In genomic region chr17:76783146-76783545, GRCh38 we compare ENCODE assay signal across 19 cellular contexts. TPM values are rescaled to one million over a fixed set of nuclear protein-coding genes. Genes with fewer than 3 reads are reported as not detected.
DNase-seq lines count a peak whose midpoint lies in the region; ATAC-seq, FAIRE-seq and TF ChIP-seq lines count a peak whose summit lies in the region.
"Had no signal": no experiment of that assay in that cellular context is flagged by ENCODE, and none has a peak within 500 bp of the region (broad histone marks: within the 10 kb centered on the region; RNA-seq: fewer than 3 reads in every experiment).

No MANE protein-coding gene starts in this region.

- peak overlapping the region; percentile 33 for H3K4me2 ChIP-seq in DOHH2 (ENCODE audit: low read length)
- H3K4me2 ChIP-seq in GM12878 (ENCODE audit: control insufficient read depth, insufficient read depth): peak overlapping the region; percentile 38; the same call in 1 of the 2 replicates

- H3K79me2 ChIP-seq in DOHH2 (ENCODE audit: control insufficient read depth, low read length) (no peaks in the 10 kb centered on the region), GM12878 (ENCODE audit: control insufficient read depth, insufficient read depth, low read length) (no peaks in the 10 kb centered on the region)

- CTCF ChIA-PET in GM12878 (lab: Yijun Ruan, JAX): interaction anchor here (1.1 kb wide), 1 partner anchor 9 kb away, joined by 3 read pairs; no protein-coding TSS in a partner anchor

- H3K36me3 ChIP-seq in DOHH2 (ENCODE audit: control insufficient read depth, low read length) (peaks cover 10% of the 10 kb centered on the region), GM12878 (ENCODE audit: control insufficient read depth in 2 of 2, insufficient read depth in 2 of 2, low read length in 1 of 2) (peaks cover under 1 to 6% of the 10 kb centered on the region in 2 experiments; a peak in 3 of 4 replicates)

- no peaks in the 10 kb centered on the region for H3K9me2 ChIP-seq in DOHH2 (replicated peaks; ENCODE audit: control insufficient read depth, low read length)

- TF ChIP-seq CTCF in DOHH2 (IDR thresholded peaks at IDR 0.05; ENCODE audit: low read depth, low read length, poor library complexity, severe bottlenecking): no peak
- no peak for TF ChIP-seq CTCF in GM13976 (IDR thresholded peaks at IDR 0.05; ENCODE audit: borderline replicate concordance, control extremely low read depth, extremely low read depth, insufficient read depth, missing control alignments)
- TF ChIP-seq CTCF in GM12878 (IDR thresholded peaks at IDR 0.05 in 2 of 3, conservative IDR thresholded peaks at IDR 0.05 in 1 of 3; ENCODE audit: control insufficient read depth in 2 of 3, extremely low read depth in 1 of 3, insufficient read depth in 1 of 3, low read depth in 3 of 3, low read length in 3 of 3): no peak

- intact Hi-C loops in GM12878 (cut with micrococcal nuclease; ENCODE audit: unreplicated experiment): no loop called here

- DNase-seq in GM13976 (ENCODE audit: low spot score) (peak; percentile 26), NAMALWA (ENCODE audit: low spot score) (peak; percentile 56), GM12878 (ENCODE audit: low read depth, low spot score) (peak; percentile 31), NCI-H345 treated with DMSO at 0.1 percent for 48 hours (lab: John Stamatoyannopoulos, UW; ENCODE audit: unreplicated experiment) (no peak), NCI-H2227 treated with DMSO at 0.1 percent for 48 hours (lab: John Stamatoyannopoulos, UW) (no peak)
- DNase-seq in stimulated activated CD4-positive, alpha-beta T cell treated with anti-CD3 and anti-CD28 coated beads, Interleukin-15, amount 100 ng/mL, for 24 hours: no peak
- DNase-seq: CD8-positive, alpha-beta T cell; COR-L47; DMS153; DMS79 treated with DMSO at 0.1 percent for 48 hours; GDM1; GM23248; IMR-90; KBM-7 had no signal

- H3K9ac ChIP-seq in GM12878 (ENCODE audit: control insufficient read depth, insufficient read depth, low read length): no peak overlapping the region
- H3K9ac ChIP-seq: GM23248 had no signal

- no peak overlapping the region for H3K27ac ChIP-seq in DOHH2 (ENCODE audit: low read depth, low read length)
- peak overlapping the region; percentile 67 for H3K27ac ChIP-seq in GM12878 (ENCODE audit: control insufficient read depth, insufficient read depth)
- H3K27ac ChIP-seq: GM23248 had no signal

- H2AFZ ChIP-seq in GM12878 (ENCODE audit: control insufficient read depth, low read depth, low read length): no peak overlapping the region; the same call in 1 of the 2 replicates
- H2AFZ ChIP-seq: GM23248 had no signal

- no peaks in the 10 kb centered on the region for H3F3A ChIP-seq in DOHH2 (ENCODE audit: control insufficient read depth, insufficient read depth)

- TF ChIP-seq RAD21 in GM12878 (IDR thresholded peaks at IDR 0.05; ENCODE audit: insufficient read depth, low read depth, low read length): no peak

- no peaks in the 10 kb centered on the region for H4K20me1 ChIP-seq in DOHH2 (ENCODE audit: control insufficient read depth, insufficient read depth, low read depth, low read length)
- H4K20me1 ChIP-seq in GM12878 (ENCODE audit: control insufficient read depth, insufficient read depth): no peaks in the 10 kb centered on the region

- WGBS in GM12878 (ENCODE audit: insufficient coverage, insufficient replicate concordance, low lambda C conversion rate, missing lambda C conversion rate): 60% methylated on average over 5 of the region's 5 CpGs

- SMC1A ChIA-PET in GM12878 (lab: Charles Lee; ENCODE audit: uncharacterized antibody, unreplicated experiment): interaction anchor here (0.5 kb wide), 1 partner anchor 111 kb away, joined by 3 read pairs; no protein-coding TSS in a partner anchor

- H3K27me3 ChIP-seq in DOHH2 (ENCODE audit: control insufficient read depth, low read length) (no peaks in the 10 kb centered on the region), GM12878 (replicated peaks in 1 of 2; ENCODE audit: control insufficient read depth in 2 of 2, insufficient read depth in 2 of 2, low read length in 1 of 2) (no peaks in the 10 kb centered on the region)

- FAIRE-seq in GM12878 (lab: Jason Lieb, UNC): no peak
- FAIRE-seq: A204.1, D721Med, H54 had no signal

- POLR2A ChIA-PET in GM12878 (lab: Charles Lee): interaction anchor here (1.0 kb wide), 1 partner anchor 55 kb away, joined by 3 read pairs; no protein-coding TSS in a partner anchor

- in situ Hi-C loops in GM13976 (cut with MboI; ENCODE audit: low sequenced_read_pairs, unreplicated experiment): no loop called here
- in situ Hi-C loops in GM12878 (cut with MboI): no loop called here

- RAD21 ChIA-PET in GM12878 (lab: Charles Lee; ENCODE audit: unreplicated experiment): interaction anchor here (0.9 to 1.6 kb wide), 2 partner anchors 9 to 55 kb away, joined by 3 to 4 read pairs; no protein-coding TSS in a partner anchor

- H3K4me1 ChIP-seq in DOHH2 (ENCODE audit: control insufficient read depth, low read length) (peaks cover 11% of the 10 kb centered on the region), GM12878 (ENCODE audit: control insufficient read depth, insufficient read depth, low read length) (peaks cover 10% of the 10 kb centered on the region)

- H3K9me3 ChIP-seq in DOHH2 (ENCODE audit: control insufficient read depth, insufficient read depth, low read length): no peaks in the 10 kb centered on the region
- no peaks in the 10 kb centered on the region for H3K9me3 ChIP-seq in GM12878 (replicated peaks; ENCODE audit: control insufficient read depth, insufficient read depth, low read length)

- TF ChIP-seq POLR2A in GM12878 (IDR thresholded peaks at IDR 0.05; ENCODE audit: low read depth, low read length): no peak

- BruUV-seq in GM12878 (replicated peaks; lab: Mats Ljungman, UMichigan): no TSS peak

- H3K4me3 ChIP-seq in DOHH2 (ENCODE audit: low read length) (0 out of 2 replicates have a peak overlapping the region, but pooled peaks have one; percentile 15), GM12878 (no peak overlapping the region)
- H3K4me3 ChIP-seq: GM23248 had no signal

- ATAC-seq in GM12878: peak; percentile 62
- ATAC-seq: CD8-positive, alpha-beta T cell; HCT116 had no signal

- no peak; a peak in 1 of 4 replicates for TF ChIP-seq EP300 in GM12878 (IDR thresholded peaks at IDR 0.05; ENCODE audit: borderline replicate concordance in 1 of 2, control insufficient read depth in 1 of 2, low read depth in 2 of 2, low read length in 2 of 2)

RNA-seq across cellular contexts. Expression of gene MFSD11, which starts 45.2 kb away (rescaled TPM):
- total RNA-seq in GM12878 (2013; cell fraction: nucleolus; rRNA removed): 116 TPM in 2 replicates
- total RNA-seq in GM12878 (2014; rRNA removed) (18.9 and 21.1 TPM in 2 replicates), GM12878 (2014; rRNA removed; fragmentation: Illumina TruSeq; extraction: Trizol) (13.0 and 13.7 TPM in 2 replicates), GM12878 (2021) (13.6 and 13.9 TPM in 2 replicates)
- polyA plus RNA-seq in GM12878 (2011; ENCODE audit: low read depth): 11.4 TPM
- polyA plus RNA-seq in GM12878 (2011; rRNA removed) (19.4 TPM in 2 replicates), GM12878 (2014; fragmentation: Illumina TruSeq; extraction: Trizol) (10.0 and 11.0 TPM in 2 replicates), GM12878 (2014; fragmentation: Nextera tagmentation; extraction: Ambion mirVana) (10 to 100 TPM; 11.2 to 15.8 TPM), GM12878 (2014; rRNA removed) (15.3 and 16.5 TPM in 2 replicates), GM12878 (2016; fragmentation: Nextera tagmentation; extraction: Ambion mirVana) (10 to 100 TPM; 17.0 to 19.0 TPM)
- polyA plus RNA-seq in GM12878 (2011; cell fraction: cytosol; rRNA removed): 16.8 and 18.3 TPM in 2 replicates
- 34.5 and 35.2 TPM in 2 replicates for polyA plus RNA-seq in GM12878 (2011; cell fraction: nucleus; rRNA removed)
- polyA plus RNA-seq in GM12878 (2012): 11.9 and 14.2 TPM in 2 replicates
- 35.3 and 45.0 TPM in 2 replicates for polyA minus RNA-seq in GM12878 (2011; rRNA and poly(A)+ RNA removed)
- polyA minus RNA-seq in GM12878 (2011; cell fraction: cytosol; rRNA and poly(A)+ RNA removed): 6.8 and 11.8 TPM in 2 replicates
- polyA minus RNA-seq in GM12878 (2011; cell fraction: nucleus; rRNA and poly(A)+ RNA removed): 21.5 and 37.0 TPM in 2 replicates

RNA-seq across cellular contexts. Expression of gene SRSF2, which starts 46.0 kb away (rescaled TPM):
- total RNA-seq in GM12878 (2013; cell fraction: nucleolus; rRNA removed): 562 and 723 TPM in 2 replicates
- total RNA-seq in GM12878 (2014; rRNA removed): 640 and 710 TPM in 2 replicates
- 257 and 261 TPM in 2 replicates for total RNA-seq in GM12878 (2014; rRNA removed; fragmentation: Illumina TruSeq; extraction: Trizol)
- total RNA-seq in GM12878 (2021): 532 and 545 TPM in 2 replicates
- 168 TPM for polyA plus RNA-seq in GM12878 (2011; ENCODE audit: low read depth)
- polyA plus RNA-seq in GM12878 (2011; rRNA removed): 484 and 614 TPM in 2 replicates
- 262 and 617 TPM in 2 replicates for polyA plus RNA-seq in GM12878 (2011; cell fraction: cytosol; rRNA removed)
- polyA plus RNA-seq in GM12878 (2011; cell fraction: nucleus; rRNA removed): 1,271 and 1,407 TPM in 2 replicates
- polyA plus RNA-seq in GM12878 (2012): 265 and 285 TPM in 2 replicates
- polyA plus RNA-seq in GM12878 (2014; fragmentation: Illumina TruSeq; extraction: Trizol): 414 and 418 TPM in 2 replicates
- polyA plus RNA-seq in GM12878 (2014; fragmentation: Nextera tagmentation; extraction: Ambion mirVana): 100 to 1,000 TPM; 225 to 363 TPM
- 795 and 1,321 TPM in 2 replicates for polyA plus RNA-seq in GM12878 (2014; rRNA removed)
- polyA plus RNA-seq in GM12878 (2016; fragmentation: Nextera tagmentation; extraction: Ambion mirVana): 100 to 1,000 TPM; 392 to 407 TPM
- polyA minus RNA-seq in GM12878 (2011; rRNA and poly(A)+ RNA removed): 114 and 147 TPM in 2 replicates
- 187 and 201 TPM in 2 replicates for polyA minus RNA-seq in GM12878 (2011; cell fraction: cytosol; rRNA and poly(A)+ RNA removed)
- 579 and 952 TPM in 2 replicates for polyA minus RNA-seq in GM12878 (2011; cell fraction: nucleus; rRNA and poly(A)+ RNA removed)

RNA-seq across cellular contexts. Expression of gene METTL23, which starts 56.5 kb away (rescaled TPM):
- total RNA-seq in GM12878 (2013; cell fraction: nucleolus; rRNA removed): 24.5 and 25.5 TPM in 2 replicates
- total RNA-seq in GM12878 (2014; rRNA removed): 32.0 and 33.4 TPM in 2 replicates
- 23.2 and 26.7 TPM in 2 replicates for total RNA-seq in GM12878 (2014; rRNA removed; fragmentation: Illumina TruSeq; extraction: Trizol)
- 25.6 and 28.0 TPM in 2 replicates for total RNA-seq in GM12878 (2021)
- 43.8 TPM for polyA plus RNA-seq in GM12878 (2011; ENCODE audit: low read depth)
- polyA plus RNA-seq in GM12878 (2011; rRNA removed): 52.0 and 64.0 TPM in 2 replicates
- polyA plus RNA-seq in GM12878 (2011; cell fraction: cytosol; rRNA removed): 31.3 and 35.8 TPM in 2 replicates
- 27.8 and 36.4 TPM in 2 replicates for polyA plus RNA-seq in GM12878 (2011; cell fraction: nucleus; rRNA removed)
- 36.6 and 41.5 TPM in 2 replicates for polyA plus RNA-seq in GM12878 (2012)
- polyA plus RNA-seq in GM12878 (2014; fragmentation: Illumina TruSeq; extraction: Trizol): 29.9 and 44.8 TPM in 2 replicates
- polyA plus RNA-seq in GM12878 (2014; fragmentation: Nextera tagmentation; extraction: Ambion mirVana): 10 to 100 TPM; 27.3 to 29.4 TPM
- polyA plus RNA-seq in GM12878 (2014; rRNA removed): 35.0 and 42.7 TPM in 2 replicates
- 10 to 100 TPM; 61.4 to 61.5 TPM for polyA plus RNA-seq in GM12878 (2016; fragmentation: Nextera tagmentation; extraction: Ambion mirVana)
- polyA minus RNA-seq in GM12878 (2011; rRNA and poly(A)+ RNA removed): 17.4 and 21.7 TPM in 2 replicates
- polyA minus RNA-seq in GM12878 (2011; cell fraction: cytosol; rRNA and poly(A)+ RNA removed): 5.7 and 7.1 TPM in 2 replicates
- polyA minus RNA-seq in GM12878 (2011; cell fraction: nucleus; rRNA and poly(A)+ RNA removed): 10.8 and 11.2 TPM in 2 replicates

RNA-seq across cellular contexts. Expression of gene JMJD6, which starts 56.7 kb away (rescaled TPM):
- total RNA-seq in GM12878 (2013; cell fraction: nucleolus; rRNA removed): 22.2 and 23.3 TPM in 2 replicates
- total RNA-seq in GM12878 (2014; rRNA removed): 17.0 and 18.2 TPM in 2 replicates
- 16.7 and 19.2 TPM in 2 replicates for total RNA-seq in GM12878 (2014; rRNA removed; fragmentation: Illumina TruSeq; extraction: Trizol)
- 26.8 and 30.4 TPM in 2 replicates for total RNA-seq in GM12878 (2021)
- 18.4 TPM for polyA plus RNA-seq in GM12878 (2011; ENCODE audit: low read depth)
- 12.5 and 22.5 TPM in 2 replicates for polyA plus RNA-seq in GM12878 (2011; rRNA removed)
- polyA plus RNA-seq in GM12878 (2011; cell fraction: cytosol; rRNA removed): 27.6 and 31.8 TPM in 2 replicates
- 66.5 and 72.0 TPM in 2 replicates for polyA plus RNA-seq in GM12878 (2011; cell fraction: nucleus; rRNA removed)
- polyA plus RNA-seq in GM12878 (2012): 22.8 and 29.0 TPM in 2 replicates
- 19.1 and 21.8 TPM in 2 replicates for polyA plus RNA-seq in GM12878 (2014; fragmentation: Illumina TruSeq; extraction: Trizol)
- 1 to 10 TPM; 1.2 to 6.5 TPM for polyA plus RNA-seq in GM12878 (2014; fragmentation: Nextera tagmentation; extraction: Ambion mirVana)
- 24.2 and 27.6 TPM in 2 replicates for polyA plus RNA-seq in GM12878 (2014; rRNA removed)
- 10 to 100 TPM; 32.6 to 36.0 TPM for polyA plus RNA-seq in GM12878 (2016; fragmentation: Nextera tagmentation; extraction: Ambion mirVana)
- 9.0 and 10.2 TPM in 2 replicates for polyA minus RNA-seq in GM12878 (2011; rRNA and poly(A)+ RNA removed)
- polyA minus RNA-seq in GM12878 (2011; cell fraction: cytosol; rRNA and poly(A)+ RNA removed): 6.4 and 6.7 TPM in 2 replicates
- polyA minus RNA-seq in GM12878 (2011; cell fraction: nucleus; rRNA and poly(A)+ RNA removed): 10.4 and 16.3 TPM in 2 replicates

Comparison
In these comparisons a context has a peak if more than half of its experiments do, and no peak if none do; other contexts are left out.
1. DNase-seq: peak in GM13976 (single experiment), NAMALWA (single experiment) and GM12878 (single experiment); none in NCI-H345 treated with DMSO at 0.1 percent for 48 hours (single experiment), stimulated activated CD4-positive, alpha-beta T cell treated with anti-CD3 and anti-CD28 coated beads, Interleukin-15, amount 100 ng/mL, for 24 hours (single experiment) and NCI-H2227 treated with DMSO at 0.1 percent for 48 hours (single experiment).